33 cellular contexts compared by ENCODE assay signal in genomic region chr17:52636443-52636842, GRCh38.
DNase-seq lines count a peak whose midpoint lies in the region; ATAC-seq, FAIRE-seq and TF ChIP-seq lines count a peak whose summit lies in the region.
"Had no signal": no experiment of that assay in that cellular context is flagged by ENCODE, and none has a peak within 500 bp of the region (broad histone marks: within the 10 kb centered on the region; RNA-seq: fewer than 3 reads in every experiment).

No MANE protein-coding gene starts in this region.

- no peak overlapping the region for H3K23ac ChIP-seq in IMR-90 (ENCODE audit: low read depth, low read length)

- no peak for FAIRE-seq in HepG2 (lab: Jason Lieb, UNC)
- FAIRE-seq in A549 (lab: Jason Lieb, UNC): no peak
- FAIRE-seq: A204.1, D721Med had no signal

- no peak overlapping the region for H2BK15ac ChIP-seq in IMR-90 (ENCODE audit: low read depth, low read length)

- no peaks in the 10 kb centered on the region for H3K79me1 ChIP-seq in IMR-90 (ENCODE audit: low read depth in 1 of 2, low read length in 2 of 2)

- no peaks in the 10 kb centered on the region for H3K9me3 Mint-ChIP-seq in Calu3 (ENCODE audit: low read depth, unreplicated experiment)
- H3K9me3 Mint-ChIP-seq: CD4-positive, alpha-beta T cell had no signal

- no peaks in the 10 kb centered on the region for H3K27me3 Mint-ChIP-seq in Calu3 (ENCODE audit: unreplicated experiment)
- H3K27me3 Mint-ChIP-seq: B cell; CD4-positive, alpha-beta memory T cell; CD4-positive, alpha-beta T cell; CD4-positive, CD25-positive, alpha-beta regulatory T cell; CD8-positive, alpha-beta memory T cell had no signal

- H3K9me3 ChIP-seq in HepG2 (ENCODE audit: low read length) (peaks cover 88% of the 10 kb centered on the region), right lobe of liver (no peaks in the 10 kb centered on the region), A549 (peaks cover 3% of the 10 kb centered on the region; the same call in 1 of the 3 replicates), IMR-90 (ENCODE audit: control insufficient read depth, insufficient read depth, low read length) (peaks cover 4% of the 10 kb centered on the region)
- H3K9me3 ChIP-seq: BE2C, Caco-2 had no signal

- intact Hi-C loops in HepG2 (cut with micrococcal nuclease; ENCODE audit: unreplicated experiment): no loop called here
- intact Hi-C loops in right lobe of liver (cut with DNase I): no loop called here
- intact Hi-C loops in IMR-90 (cut with micrococcal nuclease): no loop called here
- intact Hi-C loops in Calu3 (cut with micrococcal nuclease; ENCODE audit: unreplicated experiment): no loop called here

- no peak overlapping the region for H4K8ac ChIP-seq in IMR-90 (ENCODE audit: low read depth in 2 of 2, low read length in 2 of 2)

- no peaks in the 10 kb centered on the region for H3K9me1 ChIP-seq in IMR-90 (ENCODE audit: insufficient read depth, low read length)

- H3K27me3 ChIP-seq in HepG2 (ENCODE audit: control insufficient read depth in 1 of 2, insufficient read depth in 2 of 2, low read length in 2 of 2) (no peaks in the 10 kb centered on the region), right lobe of liver (no peaks in the 10 kb centered on the region), IMR-90 (ENCODE audit: control insufficient read depth, insufficient read depth, low read length) (no peaks in the 10 kb centered on the region)
- H3K27me3 ChIP-seq: BE2C; BLaER1; BLaER1 treated with 17β-estradiol and CSF1 and Interleukin-3, amounts not matched to agents 10 nM and 100 nM had no signal

- H3K4me1 ChIP-seq in HepG2 (ENCODE audit: insufficient read depth, low read length) (no peaks in the 10 kb centered on the region), right lobe of liver (no peaks in the 10 kb centered on the region), A549 (no peaks in the 10 kb centered on the region), IMR-90 (ENCODE audit: control insufficient read depth, insufficient read depth, low read length) (no peaks in the 10 kb centered on the region)
- H3K4me1 ChIP-seq: BE2C; BLaER1; BLaER1 treated with 17β-estradiol and CSF1 and Interleukin-3, amounts not matched to agents 10 nM and 100 nM; Caco-2 had no signal

- H4K20me1 ChIP-seq in HepG2 (ENCODE audit: insufficient read depth, low read length): no peaks in the 10 kb centered on the region
- H4K20me1 ChIP-seq in IMR-90 (ENCODE audit: insufficient read depth, low read length): no peaks in the 10 kb centered on the region
- H4K20me1 ChIP-seq: BLaER1; BLaER1 treated with 17β-estradiol and CSF1 and Interleukin-3, amounts not matched to agents 10 nM and 100 nM had no signal

- no peak overlapping the region for H3K4me3 Mint-ChIP-seq in Calu3 (ENCODE audit: low read depth, unreplicated experiment)
- H3K4me3 Mint-ChIP-seq: B cell; CD14-positive monocyte; CD4-positive, alpha-beta memory T cell; CD4-positive, alpha-beta T cell; CD4-positive, CD25-positive, alpha-beta regulatory T cell; CD8-positive, alpha-beta memory T cell; CD8-positive, alpha-beta T cell had no signal

- H2BK120ac ChIP-seq in IMR-90 (ENCODE audit: low read depth, low read length): no peak overlapping the region

- no peak overlapping the region for H3K56ac ChIP-seq in IMR-90 (ENCODE audit: extremely low read depth, insufficient read depth, low read length)

- CTCF ChIA-PET in HepG2 (lab: Yijun Ruan, JAX; ENCODE audit: low intra/inter-chr PET ratio, low total read pairs): no interaction called here
- CTCF ChIA-PET in A549 (lab: Yijun Ruan, JAX): no interaction called here
- CTCF ChIA-PET in IMR-90 (lab: Yijun Ruan, JAX): no interaction called here
- CTCF ChIA-PET in Calu3 (lab: Charles Lee): no interaction called here

- 69% methylated on average over 2 of the region's 2 CpGs for WGBS in HepG2 (ENCODE audit: low lambda C conversion rate)
- WGBS in right lobe of liver (ENCODE audit: insufficient coverage, low coverage, low lambda C conversion rate, missing lambda C conversion rate): 62% methylated on average over 2 of the region's 2 CpGs
- WGBS in A549 (ENCODE audit: missing lambda C conversion rate): 0% methylated on average over 2 of the region's 2 CpGs
- no CpG with 5 or more reads among the region's 2 CpGs for WGBS in IMR-90 (ENCODE audit: extremely low coverage in 2 of 2, insufficient read length in 1 of 2), 2 experiments

- no peak overlapping the region for H2AK5ac ChIP-seq in IMR-90 (ENCODE audit: low read depth, low read length)

- no peak overlapping the region for H2AK9ac ChIP-seq in IMR-90 (replicated peaks; ENCODE audit: low read depth, low read length, poor library complexity)

- no peak overlapping the region for H3K14ac ChIP-seq in IMR-90 (replicated peaks; ENCODE audit: low read depth, low read length)

- H2BK20ac ChIP-seq in IMR-90 (ENCODE audit: low read depth, low read length): no peak overlapping the region

- in situ Hi-C loops in HepG2 (cut with HindIII; ENCODE audit: extremely low pct_ligation_motif_present, low pct_unique_long_range_greater_than_20kb) (no loop called here), IMR-90 (cut with MboI; ENCODE audit: low sequenced_read_pairs) (no loop called here)

- H3K4ac ChIP-seq in IMR-90 (ENCODE audit: low read depth, low read length): no peak overlapping the region

- TF ChIP-seq RAD21 in HepG2 (CRISPR knock-in tag; IDR thresholded peaks at IDR 0.05): no peak
- TF ChIP-seq RAD21 in A549 (conservative IDR thresholded peaks at IDR 0.05 in 1 of 2, IDR thresholded peaks at IDR 0.05 in 1 of 2): no peak
- no peak for TF ChIP-seq RAD21 in IMR-90 (IDR thresholded peaks at IDR 0.05; ENCODE audit: low read length)

- no peaks in the 10 kb centered on the region for H3K36me3 ChIP-seq in HepG2 (replicated peaks in 1 of 2; ENCODE audit: control insufficient read depth in 1 of 2, insufficient read depth in 2 of 2, low read length in 2 of 2)
- H3K36me3 ChIP-seq in right lobe of liver: no peaks in the 10 kb centered on the region
- no peaks in the 10 kb centered on the region for H3K36me3 ChIP-seq in IMR-90 (ENCODE audit: control insufficient read depth, insufficient read depth, low read length)
- H3K36me3 ChIP-seq: BE2C; BLaER1; BLaER1 treated with 17β-estradiol and CSF1 and Interleukin-3, amounts not matched to agents 10 nM and 100 nM had no signal

- TF ChIP-seq EP300 in HepG2 (IDR thresholded peaks at IDR 0.05; ENCODE audit: low read depth in 2 of 2, low read length in 2 of 2) (no peak), HepG2 (CRISPR knock-in tag; IDR thresholded peaks at IDR 0.05; ENCODE audit: borderline replicate concordance) (no peak), A549 (IDR thresholded peaks at IDR 0.05) (no peak)

- no peaks in the 10 kb centered on the region for H3K79me2 ChIP-seq in HepG2 (ENCODE audit: insufficient read depth, low read length)

- H3K4me3 ChIP-seq in HepG2 (replicated peaks in 1 of 3; ENCODE audit: insufficient read depth in 1 of 3, low read depth in 2 of 3, low read length in 3 of 3) (no peak overlapping the region), right lobe of liver (no peak overlapping the region), A549 (no peak overlapping the region), IMR-90 (ENCODE audit: insufficient read depth, low read depth, low read length) (no peak overlapping the region)
- H3K4me3 ChIP-seq: BLaER1; BLaER1 treated with 17β-estradiol and CSF1 and Interleukin-3, amounts not matched to agents 10 nM and 100 nM had no signal

- DNase-seq in HepG2 (ENCODE audit: low spot score) (no peak), right lobe of liver (no peak), A549 (ENCODE audit: low read depth in 1 of 2, low spot score in 1 of 2) (no peak), IMR-90 (no peak), Calu3 (no peak)
- DNase-seq: 8988T; ACHN; AML-193; BE2C; C1 segment of cervical spinal cord; Caco-2; CD4-positive, alpha-beta memory T cell; CD4-positive, alpha-beta T cell; CD4-positive, CD25-positive, alpha-beta regulatory T cell; CD8-positive, alpha-beta memory T cell; CD8-positive, alpha-beta T cell; COR-L47; DMS 273 treated with DMSO at 0.1 percent for 48 hours; DMS153; DMS53; DMS79; DMS79 treated with DMSO at 0.1 percent for 48 hours; DND-41; EL had no signal

- H4K5ac ChIP-seq in IMR-90 (ENCODE audit: low read depth, low read length): no peak overlapping the region

- H3K4me1 Mint-ChIP-seq in Calu3 (ENCODE audit: low read depth, unreplicated experiment): no peaks in the 10 kb centered on the region
- H3K4me1 Mint-ChIP-seq: B cell; CD14-positive monocyte; CD4-positive, alpha-beta memory T cell; CD4-positive, CD25-positive, alpha-beta regulatory T cell; CD8-positive, alpha-beta memory T cell had no signal

- H3K18ac ChIP-seq in IMR-90 (ENCODE audit: low read depth, low read length): no peak overlapping the region

- H2AFZ ChIP-seq in HepG2 (ENCODE audit: low read length) (no peak overlapping the region), IMR-90 (replicated peaks; ENCODE audit: low read length, poor library complexity) (no peak overlapping the region)

- POLR2A ChIA-PET in HepG2 (lab: Yijun Ruan, JAX): no interaction called here
- POLR2A ChIA-PET in A549 (lab: Yijun Ruan, JAX): no interaction called here
- POLR2A ChIA-PET in IMR-90 (lab: Charles Lee; ENCODE audit: unreplicated experiment): interaction anchor here (0.6 kb wide), 1 partner anchor 492 kb away, joined by 16 read pairs; no protein-coding TSS in a partner anchor

- dilution Hi-C loops in IMR-90 (cut with HindIII; ENCODE audit: low sequenced_read_pairs, unreplicated experiment): no loop called here

- ATAC-seq in HepG2: no peak
- no peak for ATAC-seq in right lobe of liver
- no peak for ATAC-seq in A549
- no peak for ATAC-seq in IMR-90 (ENCODE audit: low read depth)
- ATAC-seq in HG03095 (IDR thresholded peaks at IDR 0.05; ENCODE audit: unreplicated experiment): no peak
- ATAC-seq: CD8-positive, alpha-beta T cell had no signal

- BruUV-seq in HepG2 (replicated peaks; lab: Mats Ljungman, UMichigan) (no TSS peak), IMR-90 (replicated peaks; lab: Mats Ljungman, UMichigan) (no TSS peak), Calu3 (replicated peaks; lab: Mats Ljungman, UMichigan) (no TSS peak)

- H4K91ac ChIP-seq in IMR-90 (ENCODE audit: insufficient read depth, low read depth, low read length): no peak overlapping the region

- H3K36me3 Mint-ChIP-seq in Calu3 (ENCODE audit: insufficient read depth, unreplicated experiment): no peaks in the 10 kb centered on the region
- H3K36me3 Mint-ChIP-seq: CD14-positive monocyte; CD4-positive, alpha-beta memory T cell; CD4-positive, CD25-positive, alpha-beta regulatory T cell; CD8-positive, alpha-beta memory T cell; CD8-positive, alpha-beta T cell had no signal

- H3K4me2 ChIP-seq in HepG2 (ENCODE audit: low read depth, low read length): no peak overlapping the region
- H3K4me2 ChIP-seq in A549: no peak overlapping the region
- no peak overlapping the region for H3K4me2 ChIP-seq in IMR-90 (ENCODE audit: low read depth, low read length)
- H3K4me2 ChIP-seq: BLaER1; BLaER1 treated with 17β-estradiol and CSF1 and Interleukin-3, amounts not matched to agents 10 nM and 100 nM had no signal

- no peak overlapping the region for H3K27ac Mint-ChIP-seq in Calu3 (ENCODE audit: unreplicated experiment)
- H3K27ac Mint-ChIP-seq: B cell; CD4-positive, alpha-beta memory T cell; CD4-positive, alpha-beta T cell; CD4-positive, CD25-positive, alpha-beta regulatory T cell; CD8-positive, alpha-beta memory T cell; CD8-positive, alpha-beta T cell had no signal

- no peak for TF ChIP-seq CTCF in HepG2 (CRISPR knock-in tag; IDR thresholded peaks at IDR 0.05)
- no peak for TF ChIP-seq CTCF in right lobe of liver (IDR thresholded peaks at IDR 0.05)
- no peak for TF ChIP-seq CTCF in A549 (IDR thresholded peaks at IDR 0.05)
- no peak for TF ChIP-seq CTCF in IMR-90 (conservative IDR thresholded peaks at IDR 0.05; ENCODE audit: low read depth, low read length)
- no peak for TF ChIP-seq CTCF in Calu3 (IDR thresholded peaks at IDR 0.05; ENCODE audit: unreplicated experiment)

- no peak overlapping the region for H2BK5ac ChIP-seq in IMR-90 (ENCODE audit: low read depth, low read length, poor library complexity, severe bottlenecking)

- no peak for TF ChIP-seq POLR2A in HepG2 (IDR thresholded peaks at IDR 0.05; ENCODE audit: insufficient read depth in 1 of 2, low read depth in 2 of 2, low read length in 2 of 2)
- TF ChIP-seq POLR2A in right lobe of liver (IDR thresholded peaks at IDR 0.05): no peak
- TF ChIP-seq POLR2A in A549 (IDR thresholded peaks at IDR 0.05; ENCODE audit: low read length): no peak
- no peak for TF ChIP-seq POLR2A in IMR-90 (IDR thresholded peaks at IDR 0.05; ENCODE audit: low read depth, low read length)

- H3K27ac ChIP-seq in HepG2 (ENCODE audit: extremely low read length, insufficient read depth, low read length) (no peak overlapping the region), right lobe of liver (no peak overlapping the region), A549 (no peak overlapping the region), IMR-90 (ENCODE audit: insufficient read depth, low read length) (no peak overlapping the region)
- H3K27ac ChIP-seq: 22Rv1; BLaER1; BLaER1 treated with 17β-estradiol and CSF1 and Interleukin-3, amounts not matched to agents 10 nM and 100 nM; C4-2B had no signal

- H3K9ac ChIP-seq in HepG2 (ENCODE audit: insufficient read depth, low read depth, low read length) (no peak overlapping the region), IMR-90 (ENCODE audit: low read depth, low read length) (no peak overlapping the region)
- H3K9ac ChIP-seq: BLaER1; BLaER1 treated with 17β-estradiol and CSF1 and Interleukin-3, amounts not matched to agents 10 nM and 100 nM had no signal

Comparison
In these comparisons a context has a peak if more than half of its experiments do, and no peak if none do; other contexts are left out.
1. Of the 38 proteins assayed by ChIP-seq in both HepG2 and A549: peak only in HepG2: none; only in A549: none; in both: MAFK; in neither: 37.